8 cellular contexts compared by ENCODE assay signal in genomic region chr17:75652934-75653549, GRCh38.
DNase-seq lines count a peak whose midpoint lies in the region; ATAC-seq and TF ChIP-seq lines count a peak whose summit lies in the region.

No MANE protein-coding gene starts in this region.

- H3K27me3 ChIP-seq in HL-60 (ENCODE audit: insufficient read depth, poor library complexity, severe bottlenecking) (no peaks in the 10 kb centered on the region), parathyroid adenoma (ENCODE audit: control insufficient read depth, insufficient read depth, low read length) (no peaks in the 10 kb centered on the region)

- H2AFZ ChIP-seq in parathyroid adenoma = no peak overlapping the region

- ATAC-seq in GM21447 (IDR thresholded peaks at IDR 0.05; ENCODE audit: unreplicated experiment) (no peak), HG02623 (IDR thresholded peaks at IDR 0.05; ENCODE audit: unreplicated experiment) (no peak)

- no peak overlapping the region for H3K4me3 ChIP-seq in HL-60 (replicated peaks; ENCODE audit: insufficient read depth, low read length)
- no peak overlapping the region for H3K4me3 ChIP-seq in fibroblast of pulmonary artery (replicated peaks; ENCODE audit: low read depth, low read length)
- no peak overlapping the region for H3K4me3 ChIP-seq in parathyroid adenoma (ENCODE audit: low read depth, low read length)

- no peak overlapping the region for H3K4me2 ChIP-seq in parathyroid adenoma (ENCODE audit: low read length)

- H3K9ac ChIP-seq in parathyroid adenoma = no peak overlapping the region

- no peaks in the 10 kb centered on the region for H3K9me3 ChIP-seq in parathyroid adenoma (ENCODE audit: control insufficient read depth, low read length)

- H3K27ac ChIP-seq in HL-60 (replicated peaks) = no peak overlapping the region
- no peak overlapping the region for H3K27ac ChIP-seq in parathyroid adenoma

- H3K4me1 ChIP-seq in parathyroid adenoma = no peaks in the 10 kb centered on the region

- DNase-seq in NCI-H1417 (lab: John Stamatoyannopoulos, UW) = peak in 2 of 3 experiments; percentile 17 to 33
- DNase-seq in NCI-H1417 treated with DMSO at 0.1 percent for 48 hours (lab: John Stamatoyannopoulos, UW) = no peak
- DNase-seq in HL-60 (ENCODE audit: low read depth in 1 of 2, low spot score in 1 of 2) = peak in 1 of 2 experiments; percentile 24
- DNase-seq in UCSD-AML1 (lab: John Stamatoyannopoulos, UW; ENCODE audit: unreplicated experiment) = peak; percentile 26
- peak; percentile 43 for DNase-seq in fibroblast of pulmonary artery (ENCODE audit: low read depth)

- peaks cover 23% of the 10 kb centered on the region for H3K79me2 ChIP-seq in parathyroid adenoma

- TF ChIP-seq CTCF in HL-60 (IDR thresholded peaks at IDR 0.05; ENCODE audit: insufficient read depth, low read length) (peak; percentile 75), fibroblast of pulmonary artery (IDR thresholded peaks at IDR 0.05; ENCODE audit: low read length, missing control alignments) (peak; percentile 81), parathyroid adenoma (IDR thresholded peaks at IDR 0.05) (peak; percentile 76)

- no peaks in the 10 kb centered on the region for H3K36me3 ChIP-seq in parathyroid adenoma (ENCODE audit: control insufficient read depth, insufficient read depth, low read length)
